In genomic region chr6:80607814-80608391, GRCh38 we compare ENCODE assay signal across 9 cellular contexts.
A peak's percentile ranks its signal among the peaks of the same experiment; 100 is the strongest.
DNase-seq lines count a peak whose midpoint lies in the region; ATAC-seq and TF ChIP-seq lines count a peak whose summit lies in the region.
"Had no signal": no experiment of that assay in that cellular context is flagged by ENCODE, and none has a peak within 500 bp of the region (broad histone marks: within the 10 kb centered on the region; RNA-seq: fewer than 3 reads in every experiment).

No MANE protein-coding gene starts in this region.

- no peak overlapping the region for H3K4me3 ChIP-seq in gastroesophageal sphincter
- H3K4me3 ChIP-seq: ovary had no signal

- H3K27ac ChIP-seq in gastroesophageal sphincter = peak overlapping the region; percentile 13 to 67 (median 54)
- H3K27ac ChIP-seq: ovary had no signal

- no peak for TF ChIP-seq POLR2A in gastroesophageal sphincter (IDR thresholded peaks at IDR 0.05)

- WGBS in gastroesophageal sphincter (ENCODE audit: low coverage in 1 of 2), 2 donors = 46 to 48% methylated on average over 4 of the region's 4 CpGs

- peaks cover 0 to under 1% (median 0%) of the 10 kb centered on the region in 9 donors for H3K9me3 Mint-ChIP-seq in naive thymus-derived CD8-positive, alpha-beta T cell

- H3K4me1 Mint-ChIP-seq in naive thymus-derived CD8-positive, alpha-beta T cell = no peaks in the 10 kb centered on the region

- no peaks in the 10 kb centered on the region for H3K36me3 ChIP-seq in gastroesophageal sphincter
- H3K36me3 ChIP-seq: ovary had no signal

- peaks cover 10 to 42% (median 14%) of the 10 kb centered on the region in 5 donors for H3K27me3 Mint-ChIP-seq in naive thymus-derived CD8-positive, alpha-beta T cell

- H3K4me1 ChIP-seq in gastroesophageal sphincter = peaks cover 5 to 20% (median 7%) of the 10 kb centered on the region in 3 donors

- DNase-seq in GM04503 (ENCODE audit: low read depth) (peak; percentile 93), renal cortical epithelial cell (ENCODE audit: low read depth) (peak; percentile 86), amygdala (lab: John Stamatoyannopoulos, UW) (no peak)
- DNase-seq in naive thymus-derived CD8-positive, alpha-beta T cell = no peak
- DNase-seq: ovary had no signal

- H3K36me3 Mint-ChIP-seq in naive thymus-derived CD8-positive, alpha-beta T cell = no peaks in the 10 kb centered on the region

- no peak for TF ChIP-seq CTCF in gastroesophageal sphincter (IDR thresholded peaks at IDR 0.05)

- H3K9me3 ChIP-seq in gastroesophageal sphincter = no peaks in the 10 kb centered on the region
- H3K9me3 ChIP-seq: ovary had no signal

- H3K27me3 ChIP-seq in gastroesophageal sphincter = no peaks in the 10 kb centered on the region
- H3K27me3 ChIP-seq: ovary had no signal

- H3K27ac Mint-ChIP-seq in naive thymus-derived CD8-positive, alpha-beta T cell = no peak overlapping the region

- no peak overlapping the region for H3K4me3 Mint-ChIP-seq in naive thymus-derived CD8-positive, alpha-beta T cell

- POLR2A ChIA-PET in naive thymus-derived CD8-positive, alpha-beta T cell (lab: Charles Lee) = no interaction called here

- ATAC-seq in SK-N-SH treated with all-trans-retinoic acid at 6 μM for 48 hours (peak; percentile 91), gastroesophageal sphincter (peak; percentile 88), GM18867 (IDR thresholded peaks at IDR 0.05; ENCODE audit: unreplicated experiment) (no peak), GM18907 (IDR thresholded peaks at IDR 0.05; ENCODE audit: unreplicated experiment) (no peak)
- no peak for ATAC-seq in naive thymus-derived CD8-positive, alpha-beta T cell

- TF ChIP-seq EP300 in gastroesophageal sphincter (IDR thresholded peaks at IDR 0.05) = no peak

TF ChIP-seq in SK-N-SH treated with all-trans-retinoic acid at 6 μM for 48 hours, 23 proteins besides CTCF, POLR2A, EP300 and RAD21:
- TF ChIP-seq ZC3H10 (CRISPR knock-in tag; IDR thresholded peaks at IDR 0.05) (0 out of 2 replicates have a peak, but pooled peaks have one; percentile 31), TOX (CRISPR knock-in tag; IDR thresholded peaks at IDR 0.05; ENCODE audit: borderline replicate concordance) (peak; percentile 22; the same call in 1 of the 2 replicates), POU6F1 (CRISPR knock-in tag; IDR thresholded peaks at IDR 0.05; ENCODE audit: borderline replicate concordance, low read depth) (0 out of 2 replicates have a peak, but pooled peaks have one; percentile 48), ZFP3 (CRISPR knock-in tag; IDR thresholded peaks at IDR 0.05) (no peak), OSR1 (CRISPR knock-in tag; IDR thresholded peaks at IDR 0.05) (0 out of 2 replicates have a peak, but pooled peaks have one; percentile 36), ARNTL (CRISPR knock-in tag; IDR thresholded peaks at IDR 0.05; ENCODE audit: borderline replicate concordance, low read depth) (no peak), CREB5 (CRISPR knock-in tag; IDR thresholded peaks at IDR 0.05; ENCODE audit: low read depth) (peak; percentile 72), GLIS3 (CRISPR knock-in tag; IDR thresholded peaks at IDR 0.05) (no peak), ISL1 (CRISPR knock-in tag; IDR thresholded peaks at IDR 0.05) (peak; percentile 91)

Comparison
In these comparisons a context has a peak if more than half of its experiments do, and no peak if none do; other contexts are left out.
1. DNase-seq: peak in GM04503 (single experiment) and renal cortical epithelial cell (single experiment); none in naive thymus-derived CD8-positive, alpha-beta T cell (0 of 10) and amygdala (0 of 56).
2. ATAC-seq: peak in SK-N-SH treated with all-trans-retinoic acid at 6 μM for 48 hours (single experiment) and gastroesophageal sphincter (single experiment); none in naive thymus-derived CD8-positive, alpha-beta T cell (0 of 2), GM18867 (single experiment) and GM18907 (single experiment).